22 cellular contexts compared by ENCODE assay signal in genomic region chr4:190019859-190020463, GRCh38. TPM values are rescaled to one million over a fixed set of nuclear protein-coding genes. Genes with fewer than 3 reads are reported as not detected.
DNase-seq lines count a peak whose midpoint lies in the region; ATAC-seq, FAIRE-seq and TF ChIP-seq lines count a peak whose summit lies in the region.
"Not testable (repeated sequence)": the region's sequence is repeated elsewhere in the genome, so short reads cannot be mapped to it uniquely, and the experiment has no call there.
"Had no signal": no experiment of that assay in that cellular context is flagged by ENCODE, and none has a peak within 500 bp of the region (broad histone marks: within the 10 kb centered on the region; RNA-seq: fewer than 3 reads in every experiment).

No MANE protein-coding gene starts in this region.

- H2BK20ac ChIP-seq in H1 (ENCODE audit: low read length): not testable (repeated sequence)

- in situ Hi-C loops in GM13977 (cut with MboI; ENCODE audit: low pct_unique_long_range_greater_than_20kb, low sequenced_read_pairs, unreplicated experiment): not testable (repeated sequence)

- H3K36me3 Mint-ChIP-seq in activated CD8-positive, alpha-beta T cell treated with anti-CD3 and anti-CD28 coated beads for 36 hours (ENCODE audit: low read depth); activated naive CD8-positive, alpha-beta T cell: not testable (repeated sequence)

- not testable (repeated sequence) for H3K23ac ChIP-seq in H1 (ENCODE audit: insufficient read length); mesendoderm (ENCODE audit: low read length)

- DNase-seq in A673 (ENCODE audit: low spot score) (peak; percentile 4), GM13977 (ENCODE audit: low spot score) (peak; percentile 12), H1 (ENCODE audit: low read depth in 1 of 2, low spot score in 2 of 2) (peak in 1 of 2 experiments; percentile 46), mesendoderm (peak; percentile 3), spleen (peak; percentile 37)
- DNase-seq in SK-N-SH; activated CD8-positive, alpha-beta T cell treated with anti-CD3 and anti-CD28 coated beads for 36 hours: not testable (repeated sequence)

- not testable (repeated sequence) for H3K27ac Mint-ChIP-seq in activated CD8-positive, alpha-beta T cell treated with anti-CD3 and anti-CD28 coated beads for 36 hours
- H3K27ac Mint-ChIP-seq in activated naive CD8-positive, alpha-beta T cell: peak overlapping the region; percentile 73

- not testable (repeated sequence) for H3K9ac ChIP-seq in SK-N-SH; H1 (replicated peaks in 1 of 4; ENCODE audit: extremely low read depth in 1 of 4, low read depth in 3 of 4, low read length in 3 of 4); mesendoderm (ENCODE audit: low read length)

- ATAC-seq in activated CD8-positive, alpha-beta T cell treated with anti-CD3 and anti-CD28 coated beads for 36 hours: not testable (repeated sequence)

- H3K9me3 ChIP-seq in A673 (ENCODE audit: low read depth, low read length, poor library complexity, severe bottlenecking); SK-N-SH; H1 (ENCODE audit: insufficient read depth in 2 of 2, low read depth in 1 of 2, low read length in 1 of 2); spleen: not testable (repeated sequence)

- not testable (repeated sequence) for TF ChIP-seq EP300 in SK-N-SH (IDR thresholded peaks at IDR 0.05; ENCODE audit: borderline replicate concordance in 1 of 2, low read depth in 1 of 2, low read length in 1 of 2); H1 (IDR thresholded peaks at IDR 0.05; ENCODE audit: borderline replicate concordance in 1 of 2, low read depth in 2 of 2, low read length in 2 of 2)

- H3K4me3 ChIP-seq in A673 (ENCODE audit: low read depth, low read length, poor library complexity, severe bottlenecking) (peak overlapping the region; percentile 33), H1 (ENCODE audit: extremely low read depth in 1 of 4, insufficient read depth in 2 of 4, low read depth in 3 of 4, low read length in 4 of 4) (peak overlapping the region in 2 of 4 experiments; percentile 42 to 64; a peak in 4 of 8 replicates), spleen (peak overlapping the region in 1 of 8 donors; percentile 4)
- not testable (repeated sequence) for H3K4me3 ChIP-seq in SK-N-SH (ENCODE audit: low read depth in 2 of 2, low read length in 1 of 2); mesendoderm (ENCODE audit: low read length)

- TF ChIP-seq POLR2A in H1 (IDR thresholded peaks at IDR 0.05; ENCODE audit: control extremely low read depth in 1 of 2, low read depth in 2 of 2, low read length in 2 of 2); spleen (IDR thresholded peaks at IDR 0.05): not testable (repeated sequence)

- H2BK12ac ChIP-seq in H1 (ENCODE audit: low read depth, low read length): not testable (repeated sequence)

- peak overlapping the region; percentile 11 for H3K4me3 Mint-ChIP-seq in activated CD8-positive, alpha-beta T cell treated with anti-CD3 and anti-CD28 coated beads for 36 hours
- peak overlapping the region; percentile 79 for H3K4me3 Mint-ChIP-seq in activated naive CD8-positive, alpha-beta T cell

- H3K27me3 Mint-ChIP-seq in activated CD8-positive, alpha-beta T cell treated with anti-CD3 and anti-CD28 coated beads for 36 hours: peaks cover 53% of the 10 kb centered on the region
- H3K27me3 Mint-ChIP-seq in activated naive CD8-positive, alpha-beta T cell: peaks cover 36% of the 10 kb centered on the region

- not testable (repeated sequence) for H4K5ac ChIP-seq in H1 (ENCODE audit: insufficient read length, low read depth, low read length); mesendoderm (ENCODE audit: low read length)

- not testable (repeated sequence) for H3K56ac ChIP-seq in H1 (replicated peaks; ENCODE audit: insufficient read length, low read depth, low read length); mesendoderm (ENCODE audit: low read length)

- CTCF ChIA-PET in A673 (lab: Charles Lee); SK-N-SH (lab: Yijun Ruan, JAX); activated CD8-positive, alpha-beta T cell treated with anti-CD3 and anti-CD28 coated beads for 36 hours (lab: Charles Lee); H1 (lab: Charles Lee; ENCODE audit: partially characterized antibody): not testable (repeated sequence)

- H3K79me1 ChIP-seq in H1 (ENCODE audit: low read depth, low read length); mesendoderm (ENCODE audit: low read length): not testable (repeated sequence)

- H4K8ac ChIP-seq in H1 (ENCODE audit: extremely low read depth, insufficient read depth, low read length); mesendoderm (ENCODE audit: low read depth, low read length): not testable (repeated sequence)

- H3K23me2 ChIP-seq in H1 (ENCODE audit: low read depth, low read length): not testable (repeated sequence)

- 18% methylated on average over 23 of the region's 29 CpGs for WGBS in SK-N-SH (ENCODE audit: low lambda C conversion rate)
- 19% methylated on average over 28 of the region's 29 CpGs; no CpG with 5 or more reads in 1 of the 2 experiments for WGBS in H1 (ENCODE audit: extremely low coverage in 1 of 2, insufficient coverage in 1 of 2, insufficient read length in 1 of 2, insufficient replicate concordance in 2 of 2, low coverage in 1 of 2, low lambda C conversion rate in 2 of 2, missing lambda C conversion rate in 1 of 2), 2 experiments
- no CpG with 5 or more reads among the region's 29 CpGs for WGBS in mesendoderm (ENCODE audit: extremely low coverage, insufficient coverage, low lambda C conversion rate)
- WGBS in spleen, 5 donors: 20 to 29% (median 24%) methylated on average over 24 to 29 of the region's 29 CpGs

- not testable (repeated sequence) for TF ChIP-seq RAD21 in SK-N-SH (IDR thresholded peaks at IDR 0.05; ENCODE audit: low read length); H1 (IDR thresholded peaks at IDR 0.05 in 1 of 2, conservative IDR thresholded peaks at IDR 0.05 in 1 of 2; ENCODE audit: low read depth in 2 of 2, low read length in 2 of 2)

- not testable (repeated sequence) for H3K9me2 ChIP-seq in SK-N-SH

- peaks cover 33% of the 10 kb centered on the region for H3K4me1 Mint-ChIP-seq in activated CD8-positive, alpha-beta T cell treated with anti-CD3 and anti-CD28 coated beads for 36 hours (ENCODE audit: low read depth)
- peaks cover 33% of the 10 kb centered on the region for H3K4me1 Mint-ChIP-seq in activated naive CD8-positive, alpha-beta T cell (ENCODE audit: low read depth)

- not testable (repeated sequence) for H3F3A ChIP-seq in SK-N-SH (replicated peaks; ENCODE audit: insufficient read depth)

- POLR2A ChIA-PET in A673 (lab: Charles Lee; ENCODE audit: low non-redundant PET); SK-N-SH (lab: Yijun Ruan, JAX); activated CD8-positive, alpha-beta T cell treated with anti-CD3 and anti-CD28 coated beads for 36 hours (lab: Charles Lee); H1 (lab: Charles Lee; ENCODE audit: partially characterized antibody): not testable (repeated sequence)

- H2BK15ac ChIP-seq in H1 (ENCODE audit: low read length); mesendoderm (replicated peaks; ENCODE audit: low read depth): not testable (repeated sequence)

- not testable (repeated sequence) for H3K18ac ChIP-seq in H1 (ENCODE audit: extremely low read depth, low read length); mesendoderm (ENCODE audit: low read length)

- not testable (repeated sequence) for H3K14ac ChIP-seq in H1 (ENCODE audit: insufficient read length)

- H2BK120ac ChIP-seq in H1 (replicated peaks; ENCODE audit: low read depth, low read length); mesendoderm (ENCODE audit: low read depth, low read length): not testable (repeated sequence)

- H3K9me3 Mint-ChIP-seq in activated CD8-positive, alpha-beta T cell treated with anti-CD3 and anti-CD28 coated beads for 36 hours; activated naive CD8-positive, alpha-beta T cell (ENCODE audit: low read depth): not testable (repeated sequence)

- not testable (repeated sequence) for H3K4me1 ChIP-seq in A673 (ENCODE audit: insufficient read depth, low read length, poor library complexity, severe bottlenecking); SK-N-SH (ENCODE audit: control insufficient read depth in 1 of 2, insufficient read depth in 2 of 2, low read depth in 1 of 2, low read length in 1 of 2); mesendoderm (ENCODE audit: control insufficient read depth, low read depth, low read length)
- peaks cover 5 to 31% (median 16%) of the 10 kb centered on the region in 4 experiments for H3K4me1 ChIP-seq in H1 (replicated peaks in 1 of 4; ENCODE audit: control insufficient read depth in 3 of 4, insufficient read depth in 4 of 4, low read length in 3 of 4)
- peaks cover 7 to 59% (median 26%) of the 10 kb centered on the region in 6 donors for H3K4me1 ChIP-seq in spleen

- H3K27ac ChIP-seq in A673 (ENCODE audit: low read depth, low read length, poor library complexity, severe bottlenecking); SK-N-SH (ENCODE audit: low read depth in 2 of 2, low read length in 1 of 2); H1 (ENCODE audit: low read depth, low read length); mesendoderm (ENCODE audit: low read depth, low read length); spleen: not testable (repeated sequence)

- H3K79me2 ChIP-seq in SK-N-SH (ENCODE audit: insufficient read depth); H1 (ENCODE audit: control insufficient read depth in 1 of 2, insufficient read depth in 2 of 2, low read length in 2 of 2); mesendoderm (ENCODE audit: control insufficient read depth, insufficient read depth, low read length): not testable (repeated sequence)

- peak overlapping the region; percentile 80; the same call in 1 of the 2 replicates for H3K4me2 ChIP-seq in SK-N-SH
- H3K4me2 ChIP-seq in H1 (ENCODE audit: insufficient read depth in 1 of 2, low read depth in 2 of 2, low read length in 2 of 2): peak overlapping the region; percentile 81 to 91
- H3K4me2 ChIP-seq in mesendoderm (ENCODE audit: low read length): not testable (repeated sequence)

- not testable (repeated sequence) for H2AK5ac ChIP-seq in H1 (ENCODE audit: low read depth, low read length); mesendoderm (ENCODE audit: low read length)

- not testable (repeated sequence) for TF ChIP-seq CTCF in A673 (conservative IDR thresholded peaks at IDR 0.05; ENCODE audit: low read depth, low read length); GM13977 (IDR thresholded peaks at IDR 0.05; ENCODE audit: extremely low read depth, insufficient read depth, missing control alignments); SK-N-SH (IDR thresholded peaks at IDR 0.05); activated CD8-positive, alpha-beta T cell treated with anti-CD3 and anti-CD28 coated beads for 36 hours (IDR thresholded peaks at IDR 0.05); H1 (IDR thresholded peaks at IDR 0.05; ENCODE audit: control extremely low read depth in 1 of 3, insufficient read depth in 1 of 3, low read depth in 1 of 3, low read length in 3 of 3); spleen (IDR thresholded peaks at IDR 0.05 in 8 of 11, conservative IDR thresholded peaks at IDR 0.05 in 3 of 11)

- not testable (repeated sequence) for H4K20me1 ChIP-seq in SK-N-SH (ENCODE audit: insufficient read depth); H1 (replicated peaks in 1 of 2; ENCODE audit: control insufficient read depth in 1 of 2, insufficient read depth in 2 of 2, low read length in 2 of 2)

- not testable (repeated sequence) for H2AFZ ChIP-seq in SK-N-SH (ENCODE audit: low read depth); H1 (ENCODE audit: low read length)

- BruUV-seq in A673 (replicated peaks; lab: Mats Ljungman, UMichigan): TSS peak; percentile 59

- H3K4ac ChIP-seq in H1 (replicated peaks; ENCODE audit: insufficient read length, low read depth, low read length); mesendoderm (ENCODE audit: low read depth, low read length): not testable (repeated sequence)

- not testable (repeated sequence) for H2BK5ac ChIP-seq in H1 (ENCODE audit: low read depth, low read length); mesendoderm (ENCODE audit: low read length)

- H3K27me3 ChIP-seq in A673 (replicated peaks; ENCODE audit: insufficient read depth, low read depth, low read length, poor library complexity) (peaks cover 59% of the 10 kb centered on the region), SK-N-SH (ENCODE audit: insufficient read depth) (peaks cover 13% of the 10 kb centered on the region), H1 (replicated peaks in 1 of 4; ENCODE audit: control insufficient read depth in 3 of 4, extremely low read depth in 1 of 4, insufficient read depth in 3 of 4, low read length in 3 of 4) (peaks cover 67 to 79% (median 73%) of the 10 kb centered on the region in 4 experiments; a peak in 6 of 7 replicates), mesendoderm (ENCODE audit: insufficient read depth, low read length, poor library complexity) (peaks cover 49% of the 10 kb centered on the region), spleen (replicated peaks in 1 of 7) (peaks cover 6 to 84% (median 66%) of the 10 kb centered on the region in 7 donors)

- H3K36me3 ChIP-seq in A673 (ENCODE audit: insufficient read depth, low read length, poor library complexity, severe bottlenecking); SK-N-SH (replicated peaks in 1 of 2; ENCODE audit: control insufficient read depth in 1 of 2, insufficient read depth in 2 of 2, low read length in 1 of 2); H1 (ENCODE audit: control insufficient read depth in 2 of 4, insufficient read depth in 4 of 4, low read length in 3 of 4); mesendoderm (ENCODE audit: control insufficient read depth, insufficient read depth, low read length); spleen: not testable (repeated sequence)

- peak; percentile 72 for FAIRE-seq in H1 (lab: Jason Lieb, UNC)

- intact Hi-C loops in A673 (cut with micrococcal nuclease; ENCODE audit: unreplicated experiment); activated CD8-positive, alpha-beta T cell treated with anti-CD3 and anti-CD28 coated beads for 36 hours (cut with micrococcal nuclease); spleen (cut with DNase I; ENCODE audit: low total_unique reads): not testable (repeated sequence)

- not testable (repeated sequence) for H4K91ac ChIP-seq in H1 (replicated peaks; ENCODE audit: insufficient read length, low read length)

RNA-seq across cellular contexts. Expression of gene FRG2, which starts 7.1 kb away (rescaled TPM):
- total RNA-seq in A673 (2021) (67.1 and 79.1 TPM in 2 replicates), spleen (not detected)
- polyA plus RNA-seq in SK-N-SH (2012; rRNA removed) (not detected in 2 replicates), H1 (2011; rRNA removed) (not detected in 2 replicates), spleen (not detected)
- polyA plus RNA-seq in SK-N-SH (2012; cell fraction: cytosol; rRNA removed): 0.01 TPM in 1 of 2 replicates, not detected in the other
- polyA plus RNA-seq in SK-N-SH (2012; cell fraction: nucleus; rRNA removed): not detected in 2 replicates
- not detected for total RNA-seq in activated CD8-positive, alpha-beta T cell treated with anti-CD3 and anti-CD28 coated beads for 36 hours
- not detected in 2 replicates for total RNA-seq in H1 (2021; fragmentation: NEBNext Ultra II Directional; extraction: Animal tissue kit (Norgen Biotek cat#: 25700))
- polyA plus RNA-seq in H1 (2011; cell fraction: cytosol; rRNA removed): not detected
- not detected for polyA plus RNA-seq in H1 (2011; cell fraction: nucleus; rRNA removed)
- not detected in 4 replicates for polyA plus RNA-seq in H1 (2012, experiment 1 of 2)
- not detected for polyA plus RNA-seq in H1 (2012, experiment 2 of 2)
- not detected for polyA plus RNA-seq in H1 (2013, experiment 1 of 2)
- polyA plus RNA-seq in H1 (2013, experiment 2 of 2): not detected
- polyA minus RNA-seq in H1 (2011; rRNA and poly(A)+ RNA removed): not detected in 2 replicates
- polyA minus RNA-seq in H1 (2011; cell fraction: cytosol; rRNA and poly(A)+ RNA removed): not detected
- not detected for polyA minus RNA-seq in H1 (2011; cell fraction: nucleus; rRNA and poly(A)+ RNA removed)
- polyA plus RNA-seq in mesendoderm (2013, experiment 1 of 2): not detected
- not detected for polyA plus RNA-seq in mesendoderm (2013, experiment 2 of 2)
- total RNA-seq: A172, aorta, esophagus mucosa, fibroblast of villous mesenchyme, kidney, liver, mesothelial cell of epicardium, NCI-H460, osteocyte, Peyer's patch, urinary bladder had no signal
- polyA plus RNA-seq: aorta, liver, urinary bladder had no signal

RNA-seq across cellular contexts. Expression of gene DBET, which starts 44.3 kb away (rescaled TPM):
- 0.09 TPM in 1 of 2 replicates, not detected in the other for total RNA-seq in A673 (2021)
- not detected in 2 replicates for polyA plus RNA-seq in SK-N-SH (2012; rRNA removed)
- polyA plus RNA-seq in SK-N-SH (2012; cell fraction: cytosol; rRNA removed): not detected in 2 replicates
- not detected in 2 replicates for polyA plus RNA-seq in SK-N-SH (2012; cell fraction: nucleus; rRNA removed)
- not detected for total RNA-seq in activated CD8-positive, alpha-beta T cell treated with anti-CD3 and anti-CD28 coated beads for 36 hours
- total RNA-seq in H1 (2021; fragmentation: NEBNext Ultra II Directional; extraction: Animal tissue kit (Norgen Biotek cat#: 25700)): not detected in 2 replicates
- not detected in 2 replicates for polyA plus RNA-seq in H1 (2011; rRNA removed)
- not detected for polyA plus RNA-seq in H1 (2011; cell fraction: cytosol; rRNA removed)
- polyA plus RNA-seq in H1 (2011; cell fraction: nucleus; rRNA removed): not detected
- polyA plus RNA-seq in H1 (2012, experiment 1 of 2): not detected in 4 replicates
- not detected for polyA plus RNA-seq in H1 (2012, experiment 2 of 2)
- not detected for polyA plus RNA-seq in H1 (2013, experiment 1 of 2)
- polyA plus RNA-seq in H1 (2013, experiment 2 of 2): not detected
- not detected in 2 replicates for polyA minus RNA-seq in H1 (2011; rRNA and poly(A)+ RNA removed)
- polyA minus RNA-seq in H1 (2011; cell fraction: cytosol; rRNA and poly(A)+ RNA removed): not detected
- polyA minus RNA-seq in H1 (2011; cell fraction: nucleus; rRNA and poly(A)+ RNA removed): not detected
- not detected for polyA plus RNA-seq in mesendoderm (2013, experiment 1 of 2)
- not detected for polyA plus RNA-seq in mesendoderm (2013, experiment 2 of 2)
- not detected for total RNA-seq in spleen
- polyA plus RNA-seq in spleen: not detected
- total RNA-seq: A172; activated naive CD4-positive, alpha-beta T cell treated with anti-CD3 and anti-CD28 coated beads, Interleukin-2, amount 50 U/mL, for 72 hours; aorta; esophagus mucosa; fibroblast of villous mesenchyme; HT1080; kidney; liver; mesothelial cell of epicardium; osteocyte; Peyer's patch; testis; urinary bladder had no signal
- polyA plus RNA-seq: aorta, liver, urinary bladder had no signal

Comparison
In these comparisons a context has a peak if more than half of its experiments do, and no peak if none do; other contexts are left out.
1. RNA of gene FRG2, which starts 7.1 kb away (total RNA-seq): 67.1 to 79.1 TPM in A673; not detected in activated CD8-positive, alpha-beta T cell treated with anti-CD3 and anti-CD28 coated beads for 36 hours, not detected in H1 and not detected in spleen; every median in the first group is over 10 times any median in the second.